ENCODE assay signal across 7 cellular contexts in the genomic region with DNA sequence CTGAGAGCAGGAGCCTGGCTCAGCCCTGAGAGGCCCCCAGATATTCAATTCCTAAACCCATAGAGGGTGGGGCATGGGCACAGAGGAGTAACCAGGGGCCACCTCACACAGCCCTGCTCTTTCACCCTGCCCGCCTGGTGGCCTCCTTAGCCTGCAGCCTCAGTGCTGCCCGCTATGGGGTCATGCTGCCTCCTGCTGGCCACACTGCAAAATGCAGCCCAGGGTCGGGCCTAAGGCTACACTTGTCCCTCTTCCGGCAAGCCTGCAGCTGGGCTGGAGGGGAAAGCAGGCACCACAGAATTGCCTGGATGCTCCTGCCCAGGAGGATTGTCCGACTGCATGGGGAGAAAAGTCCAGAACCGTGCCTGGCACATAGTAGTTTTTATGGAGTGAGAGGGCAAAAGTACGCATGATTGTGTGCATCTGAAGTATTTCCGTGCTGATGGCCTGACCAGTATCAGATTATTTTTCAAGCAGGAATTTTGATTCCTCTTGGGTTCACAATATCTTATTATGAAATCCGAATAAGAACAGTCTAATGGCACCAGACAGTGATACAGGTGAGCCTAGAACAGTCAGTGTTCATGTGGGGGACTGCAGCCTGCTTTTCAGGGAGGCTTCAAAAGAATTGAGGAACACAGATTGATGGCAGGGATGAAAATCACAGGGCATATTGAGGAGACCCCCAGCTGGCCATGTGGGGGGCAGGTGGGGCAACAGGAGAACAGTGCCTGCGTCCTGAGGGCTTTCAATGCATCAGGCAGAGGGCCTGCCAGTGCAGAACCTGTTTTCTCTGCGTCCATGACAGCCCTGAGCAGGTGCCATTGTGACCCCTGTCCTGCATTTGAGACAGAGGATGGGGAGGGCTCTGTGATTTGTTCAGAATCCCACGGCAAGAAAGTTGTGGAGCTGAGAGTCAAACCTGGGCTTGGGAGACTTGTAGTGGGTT. TPM values are rescaled to one million over a fixed set of nuclear protein-coding genes. Genes with fewer than 3 reads are reported as not detected.
DNase-seq lines count a peak whose midpoint lies in the region; ATAC-seq and TF ChIP-seq lines count a peak whose summit lies in the region.

No MANE protein-coding gene starts in this region.

- H3K27me3 ChIP-seq in tibial nerve: no peaks in the 10 kb centered on the region

- TF ChIP-seq EP300 in tibial nerve (IDR thresholded peaks at IDR 0.05): no peak

- H3K4me3 Mint-ChIP-seq in osteocyte (ENCODE audit: unreplicated experiment): no peak overlapping the region

- no peaks in the 10 kb centered on the region for H3K9me3 ChIP-seq in tibial nerve

- no peak overlapping the region for H3K27ac ChIP-seq in tibial nerve

- 61 to 76% methylated on average over 10 to 12 of the region's 12 CpGs for WGBS in tibial nerve, 2 donors

- ATAC-seq in HG02610 (IDR thresholded peaks at IDR 0.05; ENCODE audit: unreplicated experiment): peak; percentile 41

- TF ChIP-seq CTCF in osteocyte (IDR thresholded peaks at IDR 0.05) (peak; percentile 81), tibial nerve (IDR thresholded peaks at IDR 0.05) (peak; percentile 60 to 86 (median 80))

- peaks cover 0 to 18% (median 0%) of the 10 kb centered on the region in 3 donors for H3K36me3 ChIP-seq in tibial nerve

- no peaks in the 10 kb centered on the region for H3K27me3 Mint-ChIP-seq in osteocyte (ENCODE audit: unreplicated experiment)

- H3K4me1 ChIP-seq in tibial nerve: peaks cover 0 to 11% (median 0%) of the 10 kb centered on the region in 4 donors

- H3K9me3 Mint-ChIP-seq in osteocyte (ENCODE audit: unreplicated experiment): no peaks in the 10 kb centered on the region

- TF ChIP-seq POLR2A in tibial nerve (IDR thresholded peaks at IDR 0.05): no peak

- no peak overlapping the region for H3K4me3 ChIP-seq in tibial nerve

- H3K4me1 Mint-ChIP-seq in osteocyte (ENCODE audit: unreplicated experiment): no peaks in the 10 kb centered on the region

- H3K36me3 Mint-ChIP-seq in osteocyte (ENCODE audit: unreplicated experiment): no peaks in the 10 kb centered on the region

- DNase-seq in G401 (ENCODE audit: low spot score): peak; percentile 25
- DNase-seq in activated T-helper 1 cell treated with anti-CD3 and anti-CD28 coated beads, Interleukin-2, amount 50 U/mL, for 16 hours (ENCODE audit: low read depth in 1 of 2, low spot score in 1 of 2): peak; percentile 68 to 81
- DNase-seq in foreskin melanocyte: peak; percentile 34
- DNase-seq in osteocyte (ENCODE audit: extremely low spot score, unreplicated experiment): peak; percentile 93
- DNase-seq in tibial nerve (ENCODE audit: low spot score in 2 of 2): peak; percentile 34 to 67

- H3K27ac Mint-ChIP-seq in osteocyte (ENCODE audit: unreplicated experiment): no peak overlapping the region

- in situ Hi-C loops in G401 (cut with HindIII; ENCODE audit: low sequenced_read_pairs): no loop called here

TF ChIP-seq in PFSK-1, 5 proteins besides CTCF, POLR2A, EP300 and RAD21:
- TF ChIP-seq REST (IDR thresholded peaks at IDR 0.05; ENCODE audit: insufficient read depth in 1 of 2, low read depth in 2 of 2, low read length in 2 of 2): no peak
- TF ChIP-seq FOXP2 (optimal IDR thresholded peaks at IDR 0.05; ENCODE audit: borderline replicate concordance, extremely low read depth, extremely low read length, insufficient read depth): peak; percentile 45

RNA-seq across cellular contexts. Expression of gene ALPP, which starts 51.2 kb away (rescaled TPM):
- 6.2 and 9.0 TPM in 2 replicates for total RNA-seq in G401 (2014; rRNA removed; shearing (Covaris generic))
- not detected for polyA plus RNA-seq in PFSK-1 (2012; ENCODE audit: insufficient read length, low read depth)
- total RNA-seq in osteocyte (not detected in 2 replicates), tibial nerve (not detected)

Comparison
In these comparisons a context has a peak if more than half of its experiments do, and no peak if none do; other contexts are left out.
1. DNase-seq: peak in every context shown above with its lines; median percentile 93 in osteocyte; 74 in activated T-helper 1 cell treated with anti-CD3 and anti-CD28 coated beads, Interleukin-2, amount 50 U/mL, for 16 hours; 50 in tibial nerve; 34 in foreskin melanocyte; 25 in G401.